In the genomic region with DNA sequence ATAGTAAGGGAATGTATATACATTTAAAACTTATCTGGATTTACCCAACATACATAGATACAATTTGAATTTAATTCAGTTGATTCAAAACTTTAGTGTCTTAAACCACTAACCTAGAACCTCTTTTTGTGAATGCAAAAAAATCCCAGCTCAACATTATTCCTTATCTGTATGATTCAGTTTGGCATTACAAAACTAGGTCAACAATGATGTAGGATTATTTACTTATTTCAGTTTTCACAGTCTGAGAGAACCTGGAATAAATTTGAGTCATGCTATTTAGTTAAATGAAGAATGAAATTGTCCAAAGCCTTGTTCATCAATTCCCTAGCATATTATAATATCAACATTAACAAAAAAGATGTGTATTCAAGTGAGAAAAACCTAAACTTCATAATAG, we compare ENCODE assay signal across 35 cellular contexts.
"Had no signal": no experiment of that assay in that cellular context is flagged by ENCODE, and none has a peak within 500 bp of the region (broad histone marks: within the 10 kb centered on the region; RNA-seq: fewer than 3 reads in every experiment).

No MANE protein-coding gene starts in this region.

- H3K9me3 ChIP-seq: colonic mucosa, esophagus squamous epithelium, gastrocnemius medialis, neutrophil, pancreas, prostate gland, stomach, suprapubic skin, tibial artery had no signal

- H3K4me1 ChIP-seq: colonic mucosa, esophagus squamous epithelium, gastrocnemius medialis, pancreas, suprapubic skin, tibial artery had no signal

- ATAC-seq: gastrocnemius medialis; left colon; stimulated activated naive B cell treated with anti-CD40 and anti-IgM and Interleukin-4, amounts not matched to agents 10 μg/mL and 1 μg/mL and 100 μg/mL, for 72 hours; T-cell had no signal

- H3K9me3 Mint-ChIP-seq: activated CD4-positive, alpha-beta memory T cell treated with anti-CD3 and anti-CD28 coated beads for 36 hours; activated CD4-positive, alpha-beta T cell treated with anti-CD3 and anti-CD28 coated beads, Interleukin-2, amount 10 ng/mL, durations not matched to agents 24 days and 14 days; activated naive CD4-positive, alpha-beta T cell treated with anti-CD3 and anti-CD28 coated beads for 36 hours; activated naive CD8-positive, alpha-beta T cell treated with anti-CD3 and anti-CD28 coated beads for 36 hours; activated T-helper 1 cell treated with anti-CD3 and anti-CD28 coated beads, Interleukin-12 subunit alpha, Interleukin-12 subunit beta, Interleukin-2, Interleukin-4 antibody, amounts not matched to agents 30 ng/mL and 10 ng/mL and 1 ng/mL, durations not matched to agents 14 hours and 24 hours and 36 hours; naive B cell; nephron progenitor cell; stimulated activated naive B cell treated with anti-CD40 and anti-IgM and Interleukin-4, amounts not matched to agents 10 μg/mL and 1 μg/mL and 100 μg/mL, for 72 hours; T-cell had no signal

- H3K36me3 ChIP-seq: cardiac muscle cell, colonic mucosa, esophagus squamous epithelium, gastrocnemius medialis, neutrophil, pancreas, prostate gland, stomach, suprapubic skin, tibial artery had no signal

- H3K36me3 Mint-ChIP-seq: activated CD4-positive, alpha-beta memory T cell treated with anti-CD3 and anti-CD28 coated beads for 36 hours; activated naive CD8-positive, alpha-beta T cell treated with anti-CD3 and anti-CD28 coated beads for 36 hours; naive B cell; stimulated activated naive B cell treated with anti-CD40 and anti-IgM and Interleukin-4, amounts not matched to agents 10 μg/mL and 1 μg/mL and 100 μg/mL, for 72 hours; T-cell had no signal

- H3K27ac Mint-ChIP-seq: activated CD4-positive, alpha-beta memory T cell treated with anti-CD3 and anti-CD28 coated beads for 36 hours; activated CD4-positive, alpha-beta T cell treated with anti-CD3 and anti-CD28 coated beads, Interleukin-2, amount 10 ng/mL, durations not matched to agents 24 days and 14 days; activated naive CD4-positive, alpha-beta T cell treated with anti-CD3 and anti-CD28 coated beads for 36 hours; activated naive CD8-positive, alpha-beta T cell treated with anti-CD3 and anti-CD28 coated beads for 36 hours; activated T-helper 1 cell treated with anti-CD3 and anti-CD28 coated beads, Interleukin-12 subunit alpha, Interleukin-12 subunit beta, Interleukin-2, Interleukin-4 antibody, amounts not matched to agents 30 ng/mL and 10 ng/mL and 1 ng/mL, durations not matched to agents 14 hours and 24 hours and 36 hours; naive B cell; nephron progenitor cell; stimulated activated naive B cell treated with anti-CD40 and anti-IgM and Interleukin-4, amounts not matched to agents 10 μg/mL and 1 μg/mL and 100 μg/mL, for 72 hours; T-cell had no signal

- H3K27ac ChIP-seq: cardiac muscle cell, colonic mucosa, epithelial cell of prostate, esophagus squamous epithelium, gastrocnemius medialis, neutrophil, pancreas, prostate gland, stomach, suprapubic skin, tibial artery had no signal

- DNase-seq: activated CD4-positive, alpha-beta memory T cell treated with anti-CD3 and anti-CD28 coated beads for 36 hours; activated CD4-positive, alpha-beta T cell treated with anti-CD3 and anti-CD28 coated beads, Interleukin-2, amount 10 ng/mL, durations not matched to agents 24 days and 14 days; activated CD4-positive, CD25-positive, alpha-beta regulatory T cell treated with anti-CD3 and anti-CD28 coated beads, Interleukin-2, amount 50 U/mL, for 72 hours; activated CD8-positive, alpha-beta memory T cell treated with anti-CD3 and anti-CD28 coated beads, Interleukin-2, amount 50 U/mL, for 4 hours; activated effector memory CD4-positive, alpha-beta T cell treated with anti-CD3 and anti-CD28 coated beads, Interleukin-2, amount 50 U/mL, for 16 hours; activated naive CD4-positive, alpha-beta T cell treated with anti-CD3 and anti-CD28 coated beads for 36 hours; activated naive CD8-positive, alpha-beta T cell treated with anti-CD3 and anti-CD28 coated beads for 36 hours; activated T-cell treated with anti-CD3 and anti-CD28 coated beads, Interleukin-2, amount 50 U/mL, for 1 hour; amniotic stem cell; cerebellar nuclear complex; colonic mucosa; effector CD8-positive, alpha-beta T cell; esophagus squamous epithelium; gastrocnemius medialis; glutamatergic neuron; left colon; mammary epithelial cell; naive B cell; nephron progenitor cell; pancreas; retina; stimulated activated CD4-positive, alpha-beta T cell treated with anti-CD3 and anti-CD28 coated beads, Interleukin-15, amount 100 ng/mL, for 24 hours; stimulated activated CD4-positive, alpha-beta T cell treated with anti-CD3 and anti-CD28 coated beads, Interleukin-2, amount 100 ng/mL, for 24 hours; stimulated activated naive B cell treated with anti-CD40 and anti-IgM and Interleukin-4, amounts not matched to agents 10 μg/mL and 1 μg/mL and 100 μg/mL, for 72 hours; stomach; T-cell; tibial artery had no signal

- H3K27me3 ChIP-seq: cardiac muscle cell, colonic mucosa, esophagus squamous epithelium, gastrocnemius medialis, neutrophil, pancreas, stomach, suprapubic skin, tibial artery had no signal

- FAIRE-seq: endometrium, keratinocyte, pancreas had no signal

- H3K4me3 ChIP-seq: cardiac muscle cell, colonic mucosa, esophagus squamous epithelium, gastrocnemius medialis, pancreas, prostate gland, stomach, suprapubic skin, tibial artery had no signal

- H3K4me1 Mint-ChIP-seq: naive B cell, T-cell had no signal

- H3K4me3 Mint-ChIP-seq: activated CD4-positive, alpha-beta memory T cell treated with anti-CD3 and anti-CD28 coated beads for 36 hours; activated CD4-positive, alpha-beta T cell treated with anti-CD3 and anti-CD28 coated beads, Interleukin-2, amount 10 ng/mL, durations not matched to agents 24 days and 14 days; activated naive CD4-positive, alpha-beta T cell treated with anti-CD3 and anti-CD28 coated beads for 36 hours; activated naive CD8-positive, alpha-beta T cell treated with anti-CD3 and anti-CD28 coated beads for 36 hours; activated T-helper 1 cell treated with anti-CD3 and anti-CD28 coated beads, Interleukin-12 subunit alpha, Interleukin-12 subunit beta, Interleukin-2, Interleukin-4 antibody, amounts not matched to agents 30 ng/mL and 10 ng/mL and 1 ng/mL, durations not matched to agents 14 hours and 24 hours and 36 hours; naive B cell; nephron progenitor cell; stimulated activated naive B cell treated with anti-CD40 and anti-IgM and Interleukin-4, amounts not matched to agents 10 μg/mL and 1 μg/mL and 100 μg/mL, for 72 hours; T-cell had no signal
